ENCODE assay signal across 11 cellular contexts in the genomic region with DNA sequence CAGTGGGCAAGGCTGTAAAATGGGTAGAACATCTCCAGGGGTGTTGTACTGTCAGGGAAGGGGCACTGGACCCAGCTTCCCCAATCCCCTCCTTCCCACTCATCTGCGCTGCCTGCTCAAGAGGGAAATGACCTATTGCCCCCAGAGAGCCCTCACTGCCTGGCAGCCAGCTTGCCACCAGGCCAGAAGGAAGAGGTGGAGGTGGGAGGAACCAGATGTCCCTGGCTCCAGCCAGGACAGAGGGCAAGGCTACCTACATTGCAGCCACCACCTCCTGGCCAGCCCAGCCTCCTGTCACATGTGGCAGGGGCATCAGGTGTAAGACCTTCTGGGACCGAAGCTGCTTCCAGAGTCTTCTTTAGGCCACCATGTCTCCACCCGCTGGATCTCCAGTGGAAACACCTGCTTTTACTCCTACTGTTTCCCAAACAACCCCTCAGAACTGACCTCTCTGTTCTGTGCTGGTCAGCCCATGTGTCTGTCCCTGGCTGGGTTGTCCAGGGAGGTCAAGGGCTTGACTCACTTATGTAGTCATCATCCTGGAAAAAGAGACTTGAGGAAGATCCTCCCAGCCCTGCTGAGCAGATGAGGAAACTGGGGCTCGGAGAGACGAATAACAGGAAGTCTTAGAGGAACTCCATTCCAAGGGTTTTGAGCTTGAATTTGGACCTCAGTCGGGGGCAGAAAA.
DNase-seq lines count a peak whose midpoint lies in the region; ATAC-seq, FAIRE-seq and TF ChIP-seq lines count a peak whose summit lies in the region.
"Had no signal": no experiment of that assay in that cellular context is flagged by ENCODE, and none has a peak within 500 bp of the region (broad histone marks: within the 10 kb centered on the region; RNA-seq: fewer than 3 reads in every experiment).

No MANE protein-coding gene starts in this region.

- H3K36me3 Mint-ChIP-seq in effector memory CD8-positive, alpha-beta T cell (ENCODE audit: insufficient read depth): peaks cover 83% of the 10 kb centered on the region
- no peaks in the 10 kb centered on the region for H3K36me3 Mint-ChIP-seq in nephron progenitor cell (ENCODE audit: low read depth)

- peak overlapping the region; percentile 44 to 81 for H3K27ac Mint-ChIP-seq in effector memory CD8-positive, alpha-beta T cell
- peak overlapping the region; percentile 95 for H3K27ac Mint-ChIP-seq in nephron progenitor cell

- no peak for TF ChIP-seq CTCF in nephron progenitor cell (IDR thresholded peaks at IDR 0.05)

- H3K9me3 ChIP-seq in HAP-1: no peaks in the 10 kb centered on the region

- H3K4me1 ChIP-seq in HAP-1: no peaks in the 10 kb centered on the region

- no peaks in the 10 kb centered on the region for H3K27me3 ChIP-seq in HAP-1 (ENCODE audit: low read depth)

- in situ Hi-C loops in HAP-1 (cut with MboI; ENCODE audit: low sequenced_read_pairs): no loop called here

- peak; percentile 92 for FAIRE-seq in RCC 7860 (lab: Jason Lieb, UNC)

- no peak overlapping the region for H3K4me3 Mint-ChIP-seq in effector memory CD8-positive, alpha-beta T cell
- no peak overlapping the region for H3K4me3 Mint-ChIP-seq in nephron progenitor cell

- no peaks in the 10 kb centered on the region for H3K9me3 Mint-ChIP-seq in effector memory CD8-positive, alpha-beta T cell
- H3K9me3 Mint-ChIP-seq in nephron progenitor cell: no peaks in the 10 kb centered on the region

- H3K4me3 ChIP-seq in HAP-1: no peak overlapping the region

- no peak for ATAC-seq in effector memory CD8-positive, alpha-beta T cell (replicated peaks)
- no peak for ATAC-seq in HG02571 (IDR thresholded peaks at IDR 0.05; ENCODE audit: unreplicated experiment)

- peaks cover 29% of the 10 kb centered on the region for H3K36me3 ChIP-seq in HAP-1 (replicated peaks)

- DNase-seq in AG08395 (ENCODE audit: low spot score) (peak; percentile 80), RCC 7860 (ENCODE audit: low spot score) (peak; percentile 88), nephron progenitor cell (no peak), NOMO-1 (lab: John Stamatoyannopoulos, UW; ENCODE audit: unreplicated experiment in 2 of 2) (no peak), HAP-1 (ENCODE audit: low spot score in 2 of 2) (no peak), NCI-H345 treated with DMSO at 0.1 percent for 48 hours (lab: John Stamatoyannopoulos, UW; ENCODE audit: unreplicated experiment) (no peak)
- DNase-seq in effector memory CD8-positive, alpha-beta T cell: no peak
- DNase-seq: DND-41, mesendoderm, OCI-M1 had no signal

- H3K27me3 Mint-ChIP-seq in effector memory CD8-positive, alpha-beta T cell: no peaks in the 10 kb centered on the region
- H3K27me3 Mint-ChIP-seq in nephron progenitor cell (ENCODE audit: low read depth, poor library complexity): no peaks in the 10 kb centered on the region

- peaks cover 34 to 37% of the 10 kb centered on the region in 2 donors for H3K4me1 Mint-ChIP-seq in effector memory CD8-positive, alpha-beta T cell (ENCODE audit: low read depth in 2 of 2)
- H3K4me1 Mint-ChIP-seq in nephron progenitor cell: peaks cover 44% of the 10 kb centered on the region

Comparison
In these comparisons a context has a peak if more than half of its experiments do, and no peak if none do; other contexts are left out.
1. DNase-seq: peak in AG08395 (single experiment) and RCC 7860 (single experiment); none in effector memory CD8-positive, alpha-beta T cell (0 of 3), nephron progenitor cell (single experiment), NOMO-1 (0 of 2), HAP-1 (0 of 2) and NCI-H345 treated with DMSO at 0.1 percent for 48 hours (single experiment).